Comparison of ENCODE assay signal across 9 cellular contexts in the genomic region with DNA sequence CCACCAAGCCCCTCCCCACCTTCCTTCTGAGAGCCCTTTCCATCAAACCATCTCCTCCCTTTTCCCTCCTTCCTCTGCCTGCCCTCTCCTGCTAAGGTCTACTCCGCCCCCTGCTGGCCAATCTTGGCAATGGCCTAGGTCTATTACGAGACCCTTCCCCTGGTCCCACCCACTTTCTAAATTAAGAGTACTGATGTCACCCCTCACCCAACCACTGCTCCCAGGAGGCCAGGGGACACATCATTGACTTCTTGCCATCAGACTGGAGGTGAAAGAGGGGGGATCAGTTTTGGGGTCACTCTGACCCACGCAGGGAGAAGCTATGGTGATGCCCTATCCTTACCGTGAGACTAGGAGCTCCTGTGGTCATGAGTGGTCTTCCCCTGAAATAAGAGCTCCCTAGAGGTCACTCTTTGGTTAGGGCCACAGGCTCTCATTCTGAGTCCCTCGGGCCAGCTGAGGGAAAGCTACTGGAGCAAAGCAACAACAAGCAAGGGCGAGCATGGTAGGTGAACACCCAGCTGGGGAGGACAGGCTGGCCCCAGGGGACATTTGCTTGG. TPM values are rescaled to one million over a fixed set of nuclear protein-coding genes. Genes with fewer than 3 reads are reported as not detected.
A peak's percentile ranks its signal among the peaks of the same experiment; 100 is the strongest.
DNase-seq lines count a peak whose midpoint lies in the region; ATAC-seq and TF ChIP-seq lines count a peak whose summit lies in the region.
"Had no signal": no experiment of that assay in that cellular context is flagged by ENCODE, and none has a peak within 500 bp of the region (broad histone marks: within the 10 kb centered on the region; RNA-seq: fewer than 3 reads in every experiment).

No MANE protein-coding gene starts in this region.

- H3K27ac Mint-ChIP-seq in activated T-cell treated with anti-CD3 and anti-CD28 coated beads, Interleukin-2, amount 50 U/mL, for 72 hours: no peak overlapping the region
- H3K27ac Mint-ChIP-seq: IgD-negative memory B cell had no signal

- H3K9me3 Mint-ChIP-seq in activated T-cell treated with anti-CD3 and anti-CD28 coated beads, Interleukin-2, amount 50 U/mL, for 72 hours: no peaks in the 10 kb centered on the region
- H3K9me3 Mint-ChIP-seq: IgD-negative memory B cell had no signal

- H3K4me1 Mint-ChIP-seq in activated T-cell treated with anti-CD3 and anti-CD28 coated beads, Interleukin-2, amount 50 U/mL, for 72 hours (ENCODE audit: low read depth): peaks cover 12% of the 10 kb centered on the region

- DNase-seq in D341Med (ENCODE audit: low spot score): peak; percentile 82
- DNase-seq in RPMI7951 (ENCODE audit: low read depth): peak; percentile 47
- DNase-seq in activated T-cell treated with anti-CD3 and anti-CD28 coated beads, Interleukin-2, amount 50 U/mL, for 72 hours: peak; percentile 85 to 86
- peak; percentile 64 for DNase-seq in fibroblast of the aortic adventitia (ENCODE audit: low read depth)
- DNase-seq in occipital lobe (lab: John Stamatoyannopoulos, UW): peak; percentile 23
- DNase-seq in thoracic aorta (ENCODE audit: low spot score): peak; percentile 72

- no peaks in the 10 kb centered on the region for H3K9me3 ChIP-seq in Loucy (ENCODE audit: insufficient read depth, low read depth, low read length)
- no peaks in the 10 kb centered on the region for H3K9me3 ChIP-seq in thoracic aorta

- TF ChIP-seq CTCF in Loucy (conservative IDR thresholded peaks at IDR 0.05; ENCODE audit: low read length) (peak; percentile 92), fibroblast of the aortic adventitia (IDR thresholded peaks at IDR 0.05; ENCODE audit: insufficient read depth, low read length) (peak; percentile 96), thoracic aorta (IDR thresholded peaks at IDR 0.05) (peak; percentile 95)

- no peaks in the 10 kb centered on the region for H4K20me1 ChIP-seq in Loucy (ENCODE audit: insufficient read depth, low read length, poor library complexity, severe bottlenecking)

- H3K27me3 ChIP-seq in Loucy (ENCODE audit: insufficient read depth, low read length, poor library complexity, severe bottlenecking) (no peaks in the 10 kb centered on the region), thoracic aorta (replicated peaks; ENCODE audit: insufficient read depth) (no peaks in the 10 kb centered on the region)

- no peak overlapping the region for H2AFZ ChIP-seq in Loucy (ENCODE audit: low read length)

- H3K4me1 ChIP-seq in Loucy (ENCODE audit: insufficient read depth, low read length, poor library complexity, severe bottlenecking) (peaks cover 9% of the 10 kb centered on the region), thoracic aorta (ENCODE audit: control insufficient read depth in 1 of 2, low read depth in 2 of 2) (peaks cover 14 to 69% of the 10 kb centered on the region in 2 donors)

- no peak overlapping the region for H3K4me3 ChIP-seq in Loucy (ENCODE audit: low read length, poor library complexity, severe bottlenecking)
- H3K4me3 ChIP-seq in fibroblast of the aortic adventitia (ENCODE audit: low read depth, low read length): no peak overlapping the region
- no peak overlapping the region for H3K4me3 ChIP-seq in thoracic aorta

- H3K36me3 ChIP-seq in Loucy (ENCODE audit: insufficient read depth, low read length) (no peaks in the 10 kb centered on the region), thoracic aorta (no peaks in the 10 kb centered on the region)

- no peaks in the 10 kb centered on the region for H3K9me2 ChIP-seq in Loucy (replicated peaks; ENCODE audit: low read depth, low read length)

- no peak overlapping the region for H3K9ac ChIP-seq in Loucy (ENCODE audit: low read depth, low read length, poor library complexity, severe bottlenecking)

- peaks cover 30% of the 10 kb centered on the region for H3K27me3 Mint-ChIP-seq in activated T-cell treated with anti-CD3 and anti-CD28 coated beads, Interleukin-2, amount 50 U/mL, for 72 hours (ENCODE audit: low read depth)

- no peak overlapping the region for H3K4me3 Mint-ChIP-seq in activated T-cell treated with anti-CD3 and anti-CD28 coated beads, Interleukin-2, amount 50 U/mL, for 72 hours
- H3K4me3 Mint-ChIP-seq: IgD-negative memory B cell had no signal

- no peak overlapping the region for H3K4me2 ChIP-seq in Loucy (ENCODE audit: low read depth, low read length, poor library complexity, severe bottlenecking)

- no peaks in the 10 kb centered on the region for H3F3A ChIP-seq in Loucy (ENCODE audit: low read depth)

- no peaks in the 10 kb centered on the region for H3K79me2 ChIP-seq in Loucy (ENCODE audit: insufficient read depth, low read length)

- H3K36me3 Mint-ChIP-seq in activated T-cell treated with anti-CD3 and anti-CD28 coated beads, Interleukin-2, amount 50 U/mL, for 72 hours (ENCODE audit: insufficient read depth in 2 of 2): no peaks in the 10 kb centered on the region
- H3K36me3 Mint-ChIP-seq: IgD-negative memory B cell had no signal

- ATAC-seq in activated T-cell treated with anti-CD3 and anti-CD28 coated beads, Interleukin-2, amount 50 U/mL, for 72 hours (replicated peaks in 1 of 2): peak in 1 of 2 donors; percentile 64
- ATAC-seq in thoracic aorta (ENCODE audit: insufficient number of reproducible peaks, low FRiP score, low read depth): no peak
- no peak for ATAC-seq in HG02642 (IDR thresholded peaks at IDR 0.05; ENCODE audit: poor library complexity, unreplicated experiment)

- peak overlapping the region; percentile 39 to 62 for H3K27ac ChIP-seq in thoracic aorta

RNA-seq across cellular contexts. Expression of a gene that starts 34.6 kb away (rescaled TPM):
- not detected in 2 replicates for total RNA-seq in RPMI7951 (2014; rRNA removed; shearing (Covaris generic))
- not detected for total RNA-seq in activated T-cell treated with anti-CD3 and anti-CD28 coated beads, Interleukin-2, amount 50 U/mL, for 72 hours
- not detected in 2 replicates for total RNA-seq in fibroblast of the aortic adventitia (ENCODE audit: low replicate concordance)
- total RNA-seq in occipital lobe: not detected
- not detected for total RNA-seq in thoracic aorta

RNA-seq across cellular contexts. Expression of a gene that starts 40.7 kb away (rescaled TPM):
- 1,539 and 1,679 TPM in 2 replicates for total RNA-seq in RPMI7951 (2014; rRNA removed; shearing (Covaris generic))
- total RNA-seq in activated T-cell treated with anti-CD3 and anti-CD28 coated beads, Interleukin-2, amount 50 U/mL, for 72 hours: 100 to 1,000 TPM; 219 to 358 TPM
- total RNA-seq in fibroblast of the aortic adventitia (ENCODE audit: low replicate concordance) (681 and 1,303 TPM in 2 replicates), occipital lobe (9.2 TPM), thoracic aorta (100 to 1,000 TPM; 367 to 608 TPM)

RNA-seq across cellular contexts. Expression of a gene that starts 45.7 kb away (rescaled TPM):
- 1.4 and 2.2 TPM in 2 replicates for total RNA-seq in RPMI7951 (2014; rRNA removed; shearing (Covaris generic))
- total RNA-seq in activated T-cell treated with anti-CD3 and anti-CD28 coated beads, Interleukin-2, amount 50 U/mL, for 72 hours: 1 to 10 TPM; 2.8 to 4.4 TPM
- total RNA-seq in fibroblast of the aortic adventitia (ENCODE audit: low replicate concordance): 0.99 TPM in 1 of 2 replicates, not detected in the other
- not detected for total RNA-seq in occipital lobe
- not detected for total RNA-seq in thoracic aorta

RNA-seq across cellular contexts. Expression of a gene that starts 50.5 kb away (rescaled TPM):
- total RNA-seq in RPMI7951 (2014; rRNA removed; shearing (Covaris generic)): 836 and 954 TPM in 2 replicates
- total RNA-seq in activated T-cell treated with anti-CD3 and anti-CD28 coated beads, Interleukin-2, amount 50 U/mL, for 72 hours: 100 to 1,000 TPM in 1 of 2 donors, 10 to 100 TPM in 1; 96.1 to 198 TPM
- total RNA-seq in fibroblast of the aortic adventitia (ENCODE audit: low replicate concordance): 203 and 585 TPM in 2 replicates
- 0.62 TPM for total RNA-seq in occipital lobe
- total RNA-seq in thoracic aorta: 1,000 to 10,000 TPM in 1 of 2 donors, 100 to 1,000 TPM in 1; 514 to 1,429 TPM

RNA-seq across cellular contexts. Expression of a gene that starts 54.0 kb away (rescaled TPM):
- 7.7 and 15.3 TPM in 2 replicates for total RNA-seq in RPMI7951 (2014; rRNA removed; shearing (Covaris generic))
- not detected for total RNA-seq in activated T-cell treated with anti-CD3 and anti-CD28 coated beads, Interleukin-2, amount 50 U/mL, for 72 hours
- total RNA-seq in fibroblast of the aortic adventitia (ENCODE audit: low replicate concordance): 4.3 TPM in 1 of 2 replicates, not detected in the other
- not detected for total RNA-seq in occipital lobe
- 10 to 100 TPM in 1 of 2 donors, 1 to 10 TPM in 1; 3.1 to 25.0 TPM for total RNA-seq in thoracic aorta

Comparison
In these comparisons a context has a peak if more than half of its experiments do, and no peak if none do; other contexts are left out.
1. DNase-seq: peak in every context shown above with its lines; median percentile 86 in activated T-cell treated with anti-CD3 and anti-CD28 coated beads, Interleukin-2, amount 50 U/mL, for 72 hours; 82 in D341Med; 72 in thoracic aorta; 64 in fibroblast of the aortic adventitia; 47 in RPMI7951; 23 in occipital lobe.
2. RNA of a gene that starts 40.7 kb away (total RNA-seq): 1,539 to 1,679 TPM in RPMI7951, 681 to 1,303 TPM in fibroblast of the aortic adventitia, 367 to 608 TPM in thoracic aorta and 219 to 358 TPM in activated T-cell treated with anti-CD3 and anti-CD28 coated beads, Interleukin-2, amount 50 U/mL, for 72 hours; 9.2 TPM in occipital lobe (single experiment); every median in the first group is over 10 times any median in the second.
3. Peak in every context shown above with its lines, with median percentiles within 50 percentile points of each other: CTCF ChIP-seq.